1 cellular context compared by ENCODE assay signal in the genomic region with DNA sequence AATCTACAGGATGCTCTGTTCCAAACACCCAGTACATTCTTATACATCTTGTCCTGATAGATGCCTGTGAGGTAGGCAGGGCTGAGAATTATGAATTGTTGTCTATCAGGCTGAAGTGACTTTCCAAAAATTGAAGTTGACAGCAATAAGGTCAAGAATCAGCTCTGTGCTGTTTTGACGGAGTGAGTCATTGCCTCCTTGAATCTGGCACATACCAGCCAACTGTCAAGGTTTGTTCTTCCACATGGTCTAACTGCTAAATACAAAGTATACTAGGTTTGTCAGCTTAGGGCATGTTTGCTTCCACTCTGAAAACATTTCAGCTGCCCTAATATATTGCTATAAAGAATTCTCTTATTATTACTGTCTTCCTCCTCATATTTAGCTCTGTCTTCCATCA.
TF ChIP-seq lines count a peak whose summit lies in the region.

No MANE protein-coding gene starts in this region.

TF ChIP-seq in endothelial cell of umbilical vein, 7 proteins besides CTCF, POLR2A, EP300 and RAD21:
- TF ChIP-seq FOS (IDR thresholded peaks at IDR 0.05; ENCODE audit: borderline replicate concordance, insufficient read depth, low read length) (peak; percentile 83), MAX (IDR thresholded peaks at IDR 0.05; ENCODE audit: insufficient read depth, insufficient read length) (no peak), EZH2 (IDR thresholded peaks at IDR 0.05; ENCODE audit: borderline replicate concordance, low read depth, low read length, severe bottlenecking) (no peak), MYC (IDR thresholded peaks at IDR 0.05; ENCODE audit: low read depth, low read length) (no peak), JUN (IDR thresholded peaks at IDR 0.05; ENCODE audit: borderline replicate concordance, insufficient read depth, insufficient read length, low read depth) (peak; percentile 57), POLR2AphosphoS5 (IDR thresholded peaks at IDR 0.05; ENCODE audit: insufficient read depth, low read depth, low read length) (peak; percentile 19)
